In genomic region chr2:47618272-47618552, GRCh38 we compare ENCODE assay signal across 27 cellular contexts. TPM values are rescaled to one million over a fixed set of nuclear protein-coding genes. Genes with fewer than 3 reads are reported as not detected.
"Had no signal": no experiment of that assay in that cellular context is flagged by ENCODE, and none has a peak within 500 bp of the region (broad histone marks: within the 10 kb centered on the region; RNA-seq: fewer than 3 reads in every experiment).

No MANE protein-coding gene starts in this region.

- H3K27me3 Mint-ChIP-seq: activated B cell treated with CpG ODN at 0.5 μM for 24 hours; activated CD4-positive, alpha-beta T cell treated with anti-CD3 and anti-CD28 coated beads, Interleukin-2, amount 10 ng/mL, durations not matched to agents 24 days and 14 days; activated naive CD8-positive, alpha-beta T cell treated with anti-CD3 and anti-CD28 coated beads, Interleukin-2, amount 50 U/mL, for 24 hours had no signal

- FAIRE-seq: bronchial epithelial cell, RCC 7860, TTC549 had no signal

- H3K4me1 Mint-ChIP-seq: activated CD4-positive, alpha-beta T cell treated with anti-CD3 and anti-CD28 coated beads, Interleukin-2, amount 10 ng/mL, durations not matched to agents 24 days and 14 days; activated CD8-positive, alpha-beta memory T cell treated with anti-CD3 and anti-CD28 coated beads, Interleukin-2, amount 10 ng/mL, durations not matched to agents 7 days and 5 days; activated naive CD8-positive, alpha-beta T cell treated with anti-CD3 and anti-CD28 coated beads, Interleukin-2, amount 50 U/mL, for 24 hours had no signal

- H3K9me3 ChIP-seq: ascending aorta, body of pancreas, MG63, SJSA1 had no signal

- H3K27ac Mint-ChIP-seq: activated B cell treated with CpG ODN at 0.5 μM for 24 hours; activated CD4-positive, alpha-beta T cell treated with anti-CD3 and anti-CD28 coated beads, Interleukin-2, amount 10 ng/mL, durations not matched to agents 24 days and 14 days; activated CD8-positive, alpha-beta memory T cell treated with anti-CD3 and anti-CD28 coated beads, Interleukin-2, amount 10 ng/mL, durations not matched to agents 7 days and 5 days; activated naive CD4-positive, alpha-beta T cell treated with anti-CD3 and anti-CD28 coated beads, Interleukin-2, amount 50 U/mL, for 72 hours; activated naive CD8-positive, alpha-beta T cell treated with anti-CD3 and anti-CD28 coated beads, Interleukin-2, amount 50 U/mL, for 24 hours; T-helper 1 cell treated with Interleukin-12 subunit alpha and Interleukin-12 subunit beta and Interleukin-4 antibody, amounts not matched to agents 30 μg/mL and 1 μg/mL, for 36 hours had no signal

- H3K9ac ChIP-seq: KMS-11 had no signal

- H3K4me3 Mint-ChIP-seq: activated B cell treated with CpG ODN at 0.5 μM for 24 hours; activated CD4-positive, alpha-beta T cell treated with anti-CD3 and anti-CD28 coated beads, Interleukin-2, amount 10 ng/mL, durations not matched to agents 24 days and 14 days; activated CD8-positive, alpha-beta memory T cell treated with anti-CD3 and anti-CD28 coated beads, Interleukin-2, amount 10 ng/mL, durations not matched to agents 7 days and 5 days; activated naive CD8-positive, alpha-beta T cell treated with anti-CD3 and anti-CD28 coated beads, Interleukin-2, amount 50 U/mL, for 24 hours; activated T-cell treated with anti-CD3 and anti-CD28 coated beads, Interleukin-2, amount 50 U/mL, for 4 hours; T-helper 1 cell treated with Interleukin-12 subunit alpha and Interleukin-12 subunit beta and Interleukin-4 antibody, amounts not matched to agents 30 μg/mL and 1 μg/mL, for 36 hours had no signal

- H3K36me3 Mint-ChIP-seq: activated CD8-positive, alpha-beta memory T cell treated with anti-CD3 and anti-CD28 coated beads, Interleukin-2, amount 10 ng/mL, durations not matched to agents 7 days and 5 days; activated naive CD4-positive, alpha-beta T cell treated with anti-CD3 and anti-CD28 coated beads, Interleukin-2, amount 50 U/mL, for 72 hours had no signal

- H3K27me3 ChIP-seq: ascending aorta, body of pancreas, MG63, SJSA1 had no signal

- ATAC-seq: activated CD8-positive, alpha-beta memory T cell treated with anti-CD3 and anti-CD28 coated beads, Interleukin-2, amount 10 ng/mL, durations not matched to agents 7 days and 5 days; activated naive CD4-positive, alpha-beta T cell treated with anti-CD3 and anti-CD28 coated beads, Interleukin-2, amount 50 U/mL, for 72 hours; activated naive CD8-positive, alpha-beta T cell treated with anti-CD3 and anti-CD28 coated beads, Interleukin-2, amount 50 U/mL, for 24 hours; body of pancreas; PC-3 had no signal

- DNase-seq: activated B cell treated with CpG ODN at 0.5 μM for 24 hours; activated CD4-positive, alpha-beta T cell treated with anti-CD3 and anti-CD28 coated beads for 1 hour; activated CD4-positive, alpha-beta T cell treated with anti-CD3 and anti-CD28 coated beads, Interleukin-2, amount 10 ng/mL, durations not matched to agents 24 days and 14 days; activated CD4-positive, alpha-beta T cell treated with anti-CD3 and anti-CD28 coated beads, Interleukin-2, amount 50 U/mL, for 48 hours; activated CD8-positive, alpha-beta memory T cell treated with anti-CD3 and anti-CD28 coated beads, Interleukin-2, amount 10 ng/mL, durations not matched to agents 7 days and 5 days; activated effector memory CD4-positive, alpha-beta T cell treated with anti-CD3 and anti-CD28 coated beads, Interleukin-2, amount 50 U/mL, for 16 hours; activated naive CD4-positive, alpha-beta T cell treated with Interleukin-2 at 50 U/mL for 16 hours; activated naive CD8-positive, alpha-beta T cell treated with anti-CD3 and anti-CD28 coated beads, Interleukin-2, amount 50 U/mL, for 24 hours; activated T-cell treated with anti-CD3 and anti-CD28 coated beads, Interleukin-2, amount 50 U/mL, for 4 hours; amniotic stem cell; body of pancreas; MG63; NCI-H1105; NCI-H1436; NCI-H187; NCI-H2081; NCI-H510A treated with DMSO at 0.1 percent for 48 hours; PC-3; SHP77 had no signal

- H3K27ac ChIP-seq: ascending aorta, body of pancreas, KMS-11, SJSA1 had no signal

- H3K9me3 Mint-ChIP-seq: activated B cell treated with CpG ODN at 0.5 μM for 24 hours; activated CD4-positive, alpha-beta T cell treated with anti-CD3 and anti-CD28 coated beads, Interleukin-2, amount 10 ng/mL, durations not matched to agents 24 days and 14 days; activated naive CD4-positive, alpha-beta T cell treated with anti-CD3 and anti-CD28 coated beads, Interleukin-2, amount 50 U/mL, for 72 hours; activated naive CD8-positive, alpha-beta T cell treated with anti-CD3 and anti-CD28 coated beads, Interleukin-2, amount 50 U/mL, for 24 hours; activated T-cell treated with anti-CD3 and anti-CD28 coated beads, Interleukin-2, amount 50 U/mL, for 4 hours; T-helper 1 cell treated with Interleukin-12 subunit alpha and Interleukin-12 subunit beta and Interleukin-4 antibody, amounts not matched to agents 30 μg/mL and 1 μg/mL, for 36 hours had no signal

- H3K4me1 ChIP-seq: ascending aorta, body of pancreas, SJSA1 had no signal

- H3K4me2 ChIP-seq: KMS-11 had no signal

- H3K4me3 ChIP-seq: ascending aorta, body of pancreas, MG63, SJSA1 had no signal

- H3K36me3 ChIP-seq: ascending aorta, MG63, SJSA1 had no signal

RNA-seq across cellular contexts. Expression of gene KCNK12, which starts 47.4 kb away (rescaled TPM):
- total RNA-seq: ascending aorta, SJSA1 had no signal
